Comparison of ENCODE assay signal across 8 cellular contexts in genomic region chr11:57667715-57668466, GRCh38. TPM values are rescaled to one million over a fixed set of nuclear protein-coding genes. Genes with fewer than 3 reads are reported as not detected.
A peak's percentile ranks its signal among the peaks of the same experiment; 100 is the strongest.
DNase-seq lines count a peak whose midpoint lies in the region; ATAC-seq and TF ChIP-seq lines count a peak whose summit lies in the region.

Gene ZDHHC5, plus strand, starts transcription at chr11:57668114. Its CDS starts 4,977 bp downstream, at chr11:57673091.

- H3K4me1 Mint-ChIP-seq in CD4-positive, CD25-positive, alpha-beta regulatory T cell: peaks cover 5 to 56% (median 51%) of the 10 kb centered on the region in 4 donors
- H3K4me1 Mint-ChIP-seq in activated CD4-positive, alpha-beta memory T cell treated with anti-CD3 and anti-CD28 coated beads for 36 hours (ENCODE audit: low read depth): peaks cover 41% of the 10 kb centered on the region

- TF ChIP-seq CTCF in dorsolateral prefrontal cortex (IDR thresholded peaks at IDR 0.05 in 54 of 56, conservative IDR thresholded peaks at IDR 0.05 in 2 of 56; ENCODE audit: low read depth in 1 of 56, partially characterized antibody in 56 of 56) (peak in 55 of 56 donors; percentile 19 to 80 (median 60)), lower leg skin (IDR thresholded peaks at IDR 0.05) (no peak)

- POLR2A ChIA-PET in activated CD4-positive, alpha-beta memory T cell treated with anti-CD3 and anti-CD28 coated beads for 36 hours (lab: Charles Lee): interaction anchor here (0.6 to 2.3 kb wide), 8 partner anchors 9 to 887 kb away, joined by 3 to 8 read pairs (median 4); partner anchors contain the start of genes CLP1, SELENOH and YPEL4

- H3K4me1 ChIP-seq in CD4-positive, CD25-positive, alpha-beta regulatory T cell (ENCODE audit: control insufficient read depth, insufficient read depth, low read length, poor library complexity, severe bottlenecking): peaks cover 47% of the 10 kb centered on the region

- peaks cover 0 to 2% (median 0%) of the 10 kb centered on the region in 7 donors for H3K9me3 Mint-ChIP-seq in CD4-positive, CD25-positive, alpha-beta regulatory T cell
- H3K9me3 Mint-ChIP-seq in activated CD4-positive, alpha-beta memory T cell treated with anti-CD3 and anti-CD28 coated beads for 36 hours: no peaks in the 10 kb centered on the region

- H3K9me3 ChIP-seq in CD4-positive, CD25-positive, alpha-beta regulatory T cell (ENCODE audit: control insufficient read depth in 2 of 2, low read length in 2 of 2): no peaks in the 10 kb centered on the region

- H3K27ac Mint-ChIP-seq in CD4-positive, CD25-positive, alpha-beta regulatory T cell: peak within 1 kb of the TSS; percentile 98 to 100 (median 100)
- H3K27ac Mint-ChIP-seq in activated CD4-positive, alpha-beta memory T cell treated with anti-CD3 and anti-CD28 coated beads for 36 hours: peak within 1 kb of the TSS; percentile 100

- peaks cover 5% of the 10 kb centered on the region for H3K36me3 Mint-ChIP-seq in CD4-positive, CD25-positive, alpha-beta regulatory T cell
- peaks cover 15% of the 10 kb centered on the region for H3K36me3 Mint-ChIP-seq in activated CD4-positive, alpha-beta memory T cell treated with anti-CD3 and anti-CD28 coated beads for 36 hours

- peaks cover 14% of the 10 kb centered on the region for H3K27me3 Mint-ChIP-seq in CD4-positive, CD25-positive, alpha-beta regulatory T cell
- no peaks in the 10 kb centered on the region for H3K27me3 Mint-ChIP-seq in activated CD4-positive, alpha-beta memory T cell treated with anti-CD3 and anti-CD28 coated beads for 36 hours

- H3K27ac ChIP-seq in CD4-positive, CD25-positive, alpha-beta regulatory T cell (ENCODE audit: insufficient read depth, low read length, poor library complexity, severe bottlenecking): peak within 1 kb of the TSS; percentile 99
- H3K27ac ChIP-seq in dorsolateral prefrontal cortex: peak within 1 kb of the TSS; percentile 93 to 100 (median 99)

- H3K4me3 Mint-ChIP-seq in CD4-positive, CD25-positive, alpha-beta regulatory T cell: peak within 1 kb of the TSS; percentile 91 to 96 (median 92)
- peak within 1 kb of the TSS; percentile 83 for H3K4me3 Mint-ChIP-seq in activated CD4-positive, alpha-beta memory T cell treated with anti-CD3 and anti-CD28 coated beads for 36 hours

- intact Hi-C loops in activated CD4-positive, alpha-beta memory T cell treated with anti-CD3 and anti-CD28 coated beads for 36 hours (cut with micrococcal nuclease): loop anchor here (1.0 to 10.0 kb wide), 13 partner anchors 11 to 1887 kb away; partner anchors contain the start of genes CLP1, MED19, SELENOH and SSRP1
- intact Hi-C loops in dorsolateral prefrontal cortex (cut with DNase I) (loop anchor here (1.0 to 5.0 kb wide), 9 partner anchors 11 to 911 kb away; partner anchors contain the start of genes CLP1 (in 2 of the 2), MED19 (in 2 of the 2), SELENOH (in 2 of the 2) and TMX2 (in 2 of the 2)), lower leg skin (cut with DNase I; ENCODE audit: low total_unique reads) (loop anchor here (10.0 kb wide), 1 partner anchor 333 kb away; the partner anchor contains the start of genes P2RX3 and SSRP1)

- peak; percentile 88 for ATAC-seq in CD4-positive, CD25-positive, alpha-beta regulatory T cell (ENCODE audit: low read depth in 2 of 2)
- ATAC-seq in GM19397 (IDR thresholded peaks at IDR 0.05; ENCODE audit: unreplicated experiment) (peak; percentile 86), HG03571 (IDR thresholded peaks at IDR 0.05; ENCODE audit: unreplicated experiment) (peak; percentile 89)

- H3K4me3 ChIP-seq in CD4-positive, CD25-positive, alpha-beta regulatory T cell (ENCODE audit: low read depth, low read length): peak within 1 kb of the TSS; percentile 99
- H3K4me3 ChIP-seq in dorsolateral prefrontal cortex: peak within 1 kb of the TSS; percentile 73 to 100 (median 96)
- peak within 1 kb of the TSS; percentile 86 for H3K4me3 ChIP-seq in lower leg skin (ENCODE audit: low read depth, poor library complexity, severe bottlenecking)

- CTCF ChIA-PET in activated CD4-positive, alpha-beta memory T cell treated with anti-CD3 and anti-CD28 coated beads for 36 hours (lab: Charles Lee): interaction anchor here (0.7 kb wide), 1 partner anchor 99 kb away, joined by 4 read pairs; no protein-coding TSS in a partner anchor

- no peak for TF ChIP-seq POLR2A in lower leg skin (IDR thresholded peaks at IDR 0.05)

- H3K27me3 ChIP-seq in CD4-positive, CD25-positive, alpha-beta regulatory T cell (ENCODE audit: control insufficient read depth, insufficient read depth, low read length): no peaks in the 10 kb centered on the region
- H3K27me3 ChIP-seq in dorsolateral prefrontal cortex: no peaks in the 10 kb centered on the region

- peaks cover 13% of the 10 kb centered on the region for H3K36me3 ChIP-seq in CD4-positive, CD25-positive, alpha-beta regulatory T cell (ENCODE audit: control insufficient read depth, insufficient read depth, low read length)

- 0 to 1% methylated on average over 62 to 67 of the region's 103 CpGs for WGBS in lower leg skin, 2 donors

- DNase-seq in CD4-positive, CD25-positive, alpha-beta regulatory T cell: peak; percentile 100
- DNase-seq in NCI-H82 treated with DMSO at 0.1 percent for 48 hours (lab: John Stamatoyannopoulos, UW; ENCODE audit: unreplicated experiment) (peak; percentile 98), dorsolateral prefrontal cortex (peak; percentile 98 to 100 (median 99)), lower leg skin (ENCODE audit: low spot score in 2 of 2) (peak; percentile 99 to 100)
- peak; percentile 100 for DNase-seq in activated CD4-positive, alpha-beta memory T cell treated with anti-CD3 and anti-CD28 coated beads for 36 hours
- DNase-seq in stimulated activated CD4-positive, alpha-beta T cell treated with anti-CD3 and anti-CD28 coated beads, Interleukin-4, amount 100 ng/mL, for 48 hours (ENCODE audit: low read depth in 2 of 2): peak; percentile 98 to 99

RNA-seq across cellular contexts. Expression of gene ZDHHC5, which starts in this region (rescaled TPM):
- 49.8 TPM for total RNA-seq in CD4-positive, CD25-positive, alpha-beta regulatory T cell
- 10 to 100 TPM; 32.1 to 38.0 (median 33.9) TPM for polyA plus RNA-seq in CD4-positive, CD25-positive, alpha-beta regulatory T cell
- total RNA-seq in activated CD4-positive, alpha-beta memory T cell treated with anti-CD3 and anti-CD28 coated beads for 36 hours: 10 to 100 TPM; 56.8 to 65.5 TPM
- 10 to 100 TPM; 21.3 to 46.9 (median 34.3) TPM for total RNA-seq in dorsolateral prefrontal cortex
- 10 to 100 TPM; 72.9 to 99.1 (median 84.5) TPM for total RNA-seq in lower leg skin

Comparison
In these comparisons a context has a peak if more than half of its experiments do, and no peak if none do; other contexts are left out.
1. Peak in every context shown above with its lines: DNase-seq, ATAC-seq, H3K4me3 ChIP-seq and H3K27ac ChIP-seq.
2. CTCF ChIP-seq: peak in dorsolateral prefrontal cortex (55 of 56); none in lower leg skin (0 of 3).